In the genomic region with DNA sequence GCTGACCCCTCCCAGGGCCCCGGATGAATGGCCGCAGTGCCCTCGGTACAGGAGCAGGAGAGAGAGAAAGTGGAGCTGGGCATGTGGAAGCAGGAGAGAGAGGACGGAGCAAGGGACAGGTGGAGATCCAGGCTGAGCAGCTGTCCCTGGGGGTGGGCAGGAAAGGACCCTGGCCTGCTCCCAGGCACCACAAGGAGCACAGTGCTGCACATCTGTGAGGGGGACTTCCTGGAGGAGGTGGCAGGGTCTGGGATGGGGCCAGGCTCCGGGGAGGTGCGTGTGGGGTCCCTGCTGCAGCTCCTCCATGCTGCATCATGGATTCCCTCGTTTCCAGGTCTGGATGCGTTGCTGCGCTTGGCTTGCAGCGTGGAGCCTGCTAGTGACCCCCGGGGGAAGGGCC, we compare ENCODE assay signal across 23 cellular contexts. TPM values are rescaled to one million over a fixed set of nuclear protein-coding genes. Genes with fewer than 3 reads are reported as not detected.
"Had no signal": no experiment of that assay in that cellular context is flagged by ENCODE, and none has a peak within 500 bp of the region (broad histone marks: within the 10 kb centered on the region; RNA-seq: fewer than 3 reads in every experiment).

No MANE protein-coding gene starts in this region.

- ATAC-seq: activated T-helper 17 cell treated with anti-CD3 and anti-CD28 coated beads, Interleukin-2, amount 50 U/mL, for 72 hours; natural killer cell treated with Interleukin-12 subunit alpha and Interleukin-12 subunit beta and Interleukin-15 and Interleukin-18, amount 100 ng/mL, for 72 hours; pancreas; stimulated activated naive CD8-positive, alpha-beta T cell treated with anti-CD3 and anti-CD28 coated beads, Interleukin-15, amount 100 ng/mL, for 72 hours had no signal

- H3K4me3 Mint-ChIP-seq: activated naive CD8-positive, alpha-beta T cell; activated T-cell treated with anti-CD3 and anti-CD28 coated beads, Interleukin-2, amount 50 U/mL, for 24 hours; activated T-helper 17 cell treated with anti-CD3 and anti-CD28 coated beads, Interleukin-2, amount 50 U/mL, for 72 hours; central memory CD8-positive, alpha-beta T cell; natural killer cell treated with Interleukin-12 subunit alpha and Interleukin-12 subunit beta and Interleukin-15 and Interleukin-18, amount 100 ng/mL, for 72 hours; stimulated activated naive CD8-positive, alpha-beta T cell treated with anti-CD3 and anti-CD28 coated beads, Interleukin-15, amount 100 ng/mL, for 72 hours had no signal

- H3K27ac ChIP-seq: ascending aorta, breast epithelium, pancreas, psoas muscle, right atrium auricular region, suprapubic skin, transverse colon had no signal

- H3K4me1 Mint-ChIP-seq: activated T-helper 17 cell treated with anti-CD3 and anti-CD28 coated beads, Interleukin-2, amount 50 U/mL, for 72 hours; central memory CD8-positive, alpha-beta T cell had no signal

- H3K9me3 Mint-ChIP-seq: activated T-cell treated with anti-CD3 and anti-CD28 coated beads, Interleukin-2, amount 50 U/mL, for 24 hours; activated T-helper 17 cell treated with anti-CD3 and anti-CD28 coated beads, Interleukin-2, amount 50 U/mL, for 72 hours; central memory CD8-positive, alpha-beta T cell; natural killer cell treated with Interleukin-12 subunit alpha and Interleukin-12 subunit beta and Interleukin-15 and Interleukin-18, amount 100 ng/mL, for 72 hours; stimulated activated naive CD8-positive, alpha-beta T cell treated with anti-CD3 and anti-CD28 coated beads, Interleukin-15, amount 100 ng/mL, for 72 hours had no signal

- H3K27ac Mint-ChIP-seq: activated naive CD8-positive, alpha-beta T cell; activated T-cell treated with anti-CD3 and anti-CD28 coated beads, Interleukin-2, amount 50 U/mL, for 24 hours; activated T-helper 17 cell treated with anti-CD3 and anti-CD28 coated beads, Interleukin-2, amount 50 U/mL, for 72 hours; natural killer cell treated with Interleukin-12 subunit alpha and Interleukin-12 subunit beta and Interleukin-15 and Interleukin-18, amount 100 ng/mL, for 72 hours had no signal

- DNase-seq: activated naive CD4-positive, alpha-beta T cell; activated T-cell treated with anti-CD3 and anti-CD28 coated beads, Interleukin-2, amount 50 U/mL, for 24 hours; effector memory CD4-positive, alpha-beta T cell; foreskin melanocyte; hippocampal formation; left ventricle myocardium superior; mammary epithelial cell; midbrain; pancreas; stimulated activated CD4-positive, alpha-beta T cell treated with anti-CD3 and anti-CD28 coated beads, Interleukin-4, amount 100 ng/mL, for 24 hours; stimulated activated naive CD8-positive, alpha-beta T cell treated with anti-CD3 and anti-CD28 coated beads, Interleukin-15, amount 100 ng/mL, for 72 hours; T-helper 9 cell; transverse colon had no signal

- H3K36me3 Mint-ChIP-seq: activated naive CD8-positive, alpha-beta T cell; natural killer cell treated with Interleukin-12 subunit alpha and Interleukin-12 subunit beta and Interleukin-15 and Interleukin-18, amount 100 ng/mL, for 72 hours had no signal

RNA-seq across cellular contexts. Expression of a gene that starts 13.0 kb away (rescaled TPM):
- total RNA-seq: activated T-helper 17 cell treated with anti-CD3 and anti-CD28 coated beads, Interleukin-2, amount 50 U/mL, for 72 hours; dermis microvascular lymphatic vessel endothelial cell; mammary epithelial cell; natural killer cell treated with Interleukin-12 subunit alpha and Interleukin-12 subunit beta and Interleukin-15 and Interleukin-18, amount 100 ng/mL, for 72 hours; right atrium auricular region; suprapubic skin; transverse colon had no signal
